In the genomic region with DNA sequence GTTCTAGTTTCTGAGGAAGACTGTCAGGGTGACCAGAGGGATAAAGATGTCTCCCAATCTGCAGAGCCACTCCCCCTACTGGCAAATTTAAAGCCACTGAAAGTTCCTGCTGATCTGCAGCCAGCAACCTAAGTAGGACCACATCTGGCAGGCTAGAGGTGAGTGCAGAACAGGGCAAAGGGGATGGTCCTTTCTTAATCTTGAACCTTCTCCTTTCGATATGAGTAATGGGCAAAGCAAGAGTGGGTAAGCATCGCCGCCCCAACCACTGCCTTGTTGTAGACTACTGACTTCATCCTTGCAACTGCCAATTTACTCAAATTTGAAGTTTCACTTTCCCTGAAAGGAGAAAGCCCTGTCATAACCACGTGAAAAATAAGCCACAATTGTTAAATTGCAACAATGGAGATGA, we compare ENCODE assay signal across 9 cellular contexts. TPM values are rescaled to one million over a fixed set of nuclear protein-coding genes. Genes with fewer than 3 reads are reported as not detected.
A peak's percentile ranks its signal among the peaks of the same experiment; 100 is the strongest.
DNase-seq lines count a peak whose midpoint lies in the region; ATAC-seq and TF ChIP-seq lines count a peak whose summit lies in the region.
"Had no signal": no experiment of that assay in that cellular context is flagged by ENCODE, and none has a peak within 500 bp of the region (broad histone marks: within the 10 kb centered on the region; RNA-seq: fewer than 3 reads in every experiment).

No MANE protein-coding gene starts in this region.

- H3K36me3 ChIP-seq in SK-N-SH (replicated peaks in 1 of 2; ENCODE audit: control insufficient read depth in 1 of 2, insufficient read depth in 2 of 2, low read length in 1 of 2): no peaks in the 10 kb centered on the region
- H3K36me3 ChIP-seq in HCT116 (ENCODE audit: control insufficient read depth in 1 of 2, insufficient read depth in 2 of 2, low read length in 2 of 2): no peaks in the 10 kb centered on the region
- no peaks in the 10 kb centered on the region for H3K36me3 ChIP-seq in right atrium auricular region

- peaks cover 12% of the 10 kb centered on the region for H3K4me1 Mint-ChIP-seq in activated naive CD8-positive, alpha-beta T cell treated with anti-CD3 and anti-CD28 coated beads for 36 hours

- H3K27ac Mint-ChIP-seq in activated naive CD8-positive, alpha-beta T cell treated with anti-CD3 and anti-CD28 coated beads for 36 hours: peak overlapping the region; percentile 38
- H3K27ac Mint-ChIP-seq: CD4-positive, alpha-beta memory T cell had no signal

- DNase-seq in SK-N-SH (no peak), HCT116 (ENCODE audit: low read depth, low spot score) (no peak), M059J (ENCODE audit: low read depth) (peak; percentile 37), posterior cingulate gyrus (no peak), right atrium auricular region (ENCODE audit: low spot score) (no peak)
- DNase-seq in activated naive CD8-positive, alpha-beta T cell treated with anti-CD3 and anti-CD28 coated beads for 36 hours: peak; percentile 66
- peak; percentile 79 for DNase-seq in stimulated activated CD8-positive, alpha-beta memory T cell treated with anti-CD3 and anti-CD28 coated beads, Interleukin-4, amount 100 ng/mL, for 48 hours

- no peak for TF ChIP-seq POLR2A in HCT116 (IDR thresholded peaks at IDR 0.05; ENCODE audit: borderline replicate concordance, extremely low read depth, insufficient read depth, insufficient read length)

- TF ChIP-seq RAD21 in SK-N-SH (IDR thresholded peaks at IDR 0.05; ENCODE audit: low read length): no peak
- TF ChIP-seq RAD21 in HCT116 (IDR thresholded peaks at IDR 0.05; ENCODE audit: low read depth): peak; percentile 44; the same call in 1 of the 2 replicates

- H4K20me1 ChIP-seq in SK-N-SH (ENCODE audit: insufficient read depth) (no peaks in the 10 kb centered on the region), HCT116 (ENCODE audit: insufficient read depth) (no peaks in the 10 kb centered on the region)

- TF ChIP-seq CTCF in SK-N-SH (IDR thresholded peaks at IDR 0.05): peak; percentile 18; the same call in 1 of the 2 replicates
- TF ChIP-seq CTCF in HCT116 (IDR thresholded peaks at IDR 0.05 in 2 of 3, conservative IDR thresholded peaks at IDR 0.05 in 1 of 3; ENCODE audit: borderline replicate concordance in 1 of 3, insufficient read depth in 1 of 3, low read depth in 2 of 3, low read length in 2 of 3): peak in 2 of 3 experiments; percentile 52 to 56; a peak in 4 of 6 replicates
- no peak for TF ChIP-seq CTCF in right atrium auricular region (IDR thresholded peaks at IDR 0.05)

- intact Hi-C loops in HCT116 (cut with micrococcal nuclease): no loop called here
- intact Hi-C loops in posterior cingulate gyrus (cut with DNase I): no loop called here

- no peaks in the 10 kb centered on the region for H3K27me3 ChIP-seq in SK-N-SH (ENCODE audit: insufficient read depth)
- no peaks in the 10 kb centered on the region for H3K27me3 ChIP-seq in HCT116 (ENCODE audit: insufficient read depth, low read length)
- no peaks in the 10 kb centered on the region for H3K27me3 ChIP-seq in right atrium auricular region

- POLR2A ChIA-PET in SK-N-SH (lab: Yijun Ruan, JAX): no interaction called here
- POLR2A ChIA-PET in HCT116 (lab: Charles Lee): no interaction called here

- H2AFZ ChIP-seq in SK-N-SH (ENCODE audit: low read depth) (no peak overlapping the region), HCT116 (ENCODE audit: low read depth, low read length, poor library complexity, severe bottlenecking) (no peak overlapping the region)

- H3K36me3 Mint-ChIP-seq in activated naive CD8-positive, alpha-beta T cell treated with anti-CD3 and anti-CD28 coated beads for 36 hours: no peaks in the 10 kb centered on the region
- H3K36me3 Mint-ChIP-seq: CD4-positive, alpha-beta memory T cell had no signal

- RAD21 ChIA-PET in HCT116 (lab: Charles Lee; ENCODE audit: low non-redundant PET in 1 of 2, low total read pairs in 2 of 2, uncharacterized antibody in 2 of 2, unreplicated experiment in 2 of 2): no interaction called here

- H3K9me3 ChIP-seq in SK-N-SH: no peaks in the 10 kb centered on the region
- no peaks in the 10 kb centered on the region for H3K9me3 ChIP-seq in HCT116 (ENCODE audit: control insufficient read depth in 1 of 2, insufficient read depth in 1 of 2, low read depth in 1 of 2, low read length in 2 of 2)
- no peaks in the 10 kb centered on the region for H3K9me3 ChIP-seq in right atrium auricular region

- H3K27ac ChIP-seq in SK-N-SH (ENCODE audit: low read depth in 2 of 2, low read length in 1 of 2): no peak overlapping the region
- no peak overlapping the region for H3K27ac ChIP-seq in HCT116 (ENCODE audit: low read depth, low read length)
- no peak overlapping the region for H3K27ac ChIP-seq in right atrium auricular region

- no peaks in the 10 kb centered on the region for H3K9me3 Mint-ChIP-seq in activated naive CD8-positive, alpha-beta T cell treated with anti-CD3 and anti-CD28 coated beads for 36 hours
- H3K9me3 Mint-ChIP-seq: CD4-positive, alpha-beta memory T cell had no signal

- H3K9me2 ChIP-seq in SK-N-SH (no peaks in the 10 kb centered on the region), HCT116 (ENCODE audit: insufficient read depth) (no peaks in the 10 kb centered on the region)

- H3K4me2 ChIP-seq in SK-N-SH: no peak overlapping the region
- no peak overlapping the region for H3K4me2 ChIP-seq in HCT116 (ENCODE audit: low read length)

- H3K4me1 ChIP-seq in SK-N-SH (ENCODE audit: control insufficient read depth in 1 of 2, insufficient read depth in 2 of 2, low read depth in 1 of 2, low read length in 1 of 2) (peaks cover 0 to 4% of the 10 kb centered on the region in 2 experiments; a peak in 1 of 4 replicates), HCT116 (ENCODE audit: control insufficient read depth in 1 of 2, insufficient read depth in 2 of 2, low read length in 2 of 2) (no peaks in the 10 kb centered on the region), right atrium auricular region (no peaks in the 10 kb centered on the region)

- H3K4me3 Mint-ChIP-seq in activated naive CD8-positive, alpha-beta T cell treated with anti-CD3 and anti-CD28 coated beads for 36 hours: no peak overlapping the region

- H3K79me2 ChIP-seq in SK-N-SH (ENCODE audit: insufficient read depth) (no peaks in the 10 kb centered on the region), HCT116 (ENCODE audit: insufficient read depth, low read length) (no peaks in the 10 kb centered on the region)

- no peak for ATAC-seq in SK-N-SH treated with all-trans-retinoic acid at 6 μM for 48 hours
- peak; percentile 75 for ATAC-seq in HCT116

- 67% methylated on average over 4 of the region's 4 CpGs for WGBS in SK-N-SH (ENCODE audit: low lambda C conversion rate)

- H3F3A ChIP-seq in SK-N-SH (replicated peaks; ENCODE audit: insufficient read depth): no peaks in the 10 kb centered on the region

- H3K27me3 Mint-ChIP-seq in activated naive CD8-positive, alpha-beta T cell treated with anti-CD3 and anti-CD28 coated beads for 36 hours: peaks cover 15% of the 10 kb centered on the region

- BruUV-seq in HCT116 (replicated peaks; lab: Mats Ljungman, UMichigan): no TSS peak

- H3K9ac ChIP-seq in SK-N-SH: no peak overlapping the region
- H3K9ac ChIP-seq in HCT116 (ENCODE audit: low read length): no peak overlapping the region

- TF ChIP-seq EP300 in SK-N-SH (IDR thresholded peaks at IDR 0.05; ENCODE audit: borderline replicate concordance in 1 of 2, low read depth in 1 of 2, low read length in 1 of 2): no peak

- no peak overlapping the region for H3K4me3 ChIP-seq in SK-N-SH (ENCODE audit: low read depth in 2 of 2, low read length in 1 of 2)
- H3K4me3 ChIP-seq in HCT116 (replicated peaks in 1 of 2; ENCODE audit: low read depth in 1 of 2, low read length in 2 of 2): no peak overlapping the region
- no peak overlapping the region for H3K4me3 ChIP-seq in right atrium auricular region

- CTCF ChIA-PET in SK-N-SH (lab: Yijun Ruan, JAX): interaction anchor here (1.1 to 2.7 kb wide), 4 partner anchors 9 to 46 kb away, joined by 3 to 13 read pairs (median 8); no protein-coding TSS in a partner anchor
- CTCF ChIA-PET in HCT116 (lab: Charles Lee): no interaction called here

TF ChIP-seq in SK-N-SH, 30 proteins besides CTCF, POLR2A, EP300 and RAD21 (continues in another document):
- TF ChIP-seq GATA2 (CRISPR knock-in tag; IDR thresholded peaks at IDR 0.05) (no peak), NFIC (IDR thresholded peaks at IDR 0.05; ENCODE audit: borderline replicate concordance) (no peak), POLR2AphosphoS5 (IDR thresholded peaks at IDR 0.05; ENCODE audit: low read depth, low read length) (no peak), RFX5 (IDR thresholded peaks at IDR 0.05; ENCODE audit: low read length) (no peak), SMC3 (IDR thresholded peaks at IDR 0.05; ENCODE audit: low read depth, low read length) (no peak)

TF ChIP-seq in HCT116, 20 proteins besides CTCF, POLR2A, EP300 and RAD21 (continues in another document):
- TF ChIP-seq CEBPB (IDR thresholded peaks at IDR 0.05; ENCODE audit: low read depth): no peak
- no peak for TF ChIP-seq YY1 (IDR thresholded peaks at IDR 0.05; ENCODE audit: extremely low read depth, insufficient replicate concordance, low read depth, low read length)
- no peak for TF ChIP-seq TCF7L2 (IDR thresholded peaks at IDR 0.05; ENCODE audit: borderline replicate concordance, extremely low read depth, insufficient read depth, insufficient read length)
- no peak for TF ChIP-seq SP1 (IDR thresholded peaks at IDR 0.05; ENCODE audit: low read depth)
- no peak for TF ChIP-seq EGR1 (IDR thresholded peaks at IDR 0.05; ENCODE audit: low read depth)
- no peak for TF ChIP-seq FOSL1 (IDR thresholded peaks at IDR 0.05; ENCODE audit: low read depth)
- no peak for TF ChIP-seq ELF1 (IDR thresholded peaks at IDR 0.05; ENCODE audit: borderline replicate concordance, low read depth)
- no peak for TF ChIP-seq CBX3 (IDR thresholded peaks at IDR 0.05; ENCODE audit: low read depth)
- no peak for TF ChIP-seq ZNF274 (IDR thresholded peaks at IDR 0.05; ENCODE audit: low read depth, low read length)

RNA-seq across cellular contexts. Expression of gene SCUBE2, which starts 30.7 kb away (rescaled TPM):
- polyA plus RNA-seq in SK-N-SH (2012; rRNA removed): 0.70 and 0.76 TPM in 2 replicates
- 0.79 and 0.88 TPM in 2 replicates for polyA plus RNA-seq in SK-N-SH (2012; cell fraction: cytosol; rRNA removed)
- polyA plus RNA-seq in SK-N-SH (2012; cell fraction: nucleus; rRNA removed): 1.2 and 1.4 TPM in 2 replicates
- total RNA-seq in HCT116 (2021; ENCODE audit: unreplicated experiment): 1.3 TPM
- 0.51 and 1.6 TPM in 2 replicates for polyA plus RNA-seq in HCT116 (2012)
- total RNA-seq in M059J (2014; rRNA removed; shearing (Covaris generic)): 0.37 TPM in 1 of 2 replicates, not detected in the other
- not detected for total RNA-seq in activated naive CD8-positive, alpha-beta T cell treated with anti-CD3 and anti-CD28 coated beads for 36 hours
- 1 to 10 TPM in 1 of 2 donors, under 1 TPM in 1; 0.63 to 1.6 TPM for total RNA-seq in right atrium auricular region
- polyA plus RNA-seq: CD4-positive, alpha-beta memory T cell had no signal

RNA-seq across cellular contexts. Expression of gene NRIP3, which starts 56.9 kb away (rescaled TPM):
- polyA plus RNA-seq in SK-N-SH (2012; rRNA removed): 2.1 and 2.6 TPM in 2 replicates
- polyA plus RNA-seq in SK-N-SH (2012; cell fraction: cytosol; rRNA removed): 1.7 and 2.3 TPM in 2 replicates
- 1.7 and 3.4 TPM in 2 replicates for polyA plus RNA-seq in SK-N-SH (2012; cell fraction: nucleus; rRNA removed)
- total RNA-seq in HCT116 (2021; ENCODE audit: unreplicated experiment) (0.15 TPM), right atrium auricular region (1 to 10 TPM; 1.4 to 2.0 TPM)
- polyA plus RNA-seq in HCT116 (2012): 0.01 and 0.10 TPM in 2 replicates
- total RNA-seq in M059J (2014; rRNA removed; shearing (Covaris generic)): 30.5 and 35.6 TPM in 2 replicates
- total RNA-seq in activated naive CD8-positive, alpha-beta T cell treated with anti-CD3 and anti-CD28 coated beads for 36 hours: 1 to 10 TPM in 1 of 2 experiments, under 1 TPM in 1; 0.95 to 1.5 TPM

Comparison
In these comparisons a context has a peak if more than half of its experiments do, and no peak if none do; other contexts are left out.
1. DNase-seq: peak in M059J (single experiment), activated naive CD8-positive, alpha-beta T cell treated with anti-CD3 and anti-CD28 coated beads for 36 hours (single experiment) and stimulated activated CD8-positive, alpha-beta memory T cell treated with anti-CD3 and anti-CD28 coated beads, Interleukin-4, amount 100 ng/mL, for 48 hours (single experiment); none in SK-N-SH (single experiment), HCT116 (single experiment), posterior cingulate gyrus (0 of 10) and right atrium auricular region (single experiment).
2. CTCF ChIP-seq: peak in SK-N-SH (single experiment) and HCT116 (2 of 3); none in right atrium auricular region (0 of 2).
3. RNA of gene NRIP3, which starts 56.9 kb away (total RNA-seq): 30.5 to 35.6 TPM in M059J; 1.4 to 2.0 TPM in right atrium auricular region, 0.95 to 1.5 TPM in activated naive CD8-positive, alpha-beta T cell treated with anti-CD3 and anti-CD28 coated beads for 36 hours and 0.15 TPM in HCT116 (single experiment); every median in the first group is over 10 times any median in the second.